ENCODE assay signal across 9 cellular contexts in the genomic region with DNA sequence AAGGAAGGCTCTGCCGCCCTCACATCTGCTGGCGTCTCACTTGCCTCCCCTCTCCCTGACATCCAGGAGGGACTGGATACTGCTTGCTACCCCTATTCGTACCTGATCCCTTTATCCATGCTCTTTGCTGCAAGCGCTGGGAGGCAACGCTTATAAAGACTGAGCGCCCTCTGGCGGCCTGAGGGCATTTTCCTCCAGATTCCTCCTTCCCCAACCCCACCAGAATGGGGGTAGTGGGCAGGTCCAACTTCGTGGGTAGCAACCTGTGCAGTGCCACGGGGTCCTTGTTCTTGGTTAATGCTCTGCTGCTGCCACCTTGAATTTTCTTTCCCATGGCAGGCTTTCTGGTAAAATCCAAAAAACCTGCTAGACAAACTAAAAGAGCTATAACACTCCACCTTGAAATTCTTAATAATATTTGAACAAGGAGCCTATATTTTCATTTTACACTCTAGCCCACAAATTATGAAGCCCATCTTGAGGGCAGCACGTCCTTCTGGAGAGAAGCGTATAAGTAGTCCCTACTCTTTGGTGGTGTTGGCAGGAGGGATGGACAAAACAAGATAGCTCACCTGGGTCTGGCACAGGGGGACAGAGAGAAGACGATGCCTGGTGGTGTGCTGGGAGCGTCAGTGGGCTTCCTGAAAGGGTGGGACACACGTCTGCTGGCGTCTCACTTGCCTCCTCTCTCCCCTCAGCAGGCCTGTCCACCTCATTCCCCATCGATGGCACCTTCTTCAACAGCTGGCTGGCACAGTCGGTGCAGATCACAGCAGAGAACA. TPM values are rescaled to one million over a fixed set of nuclear protein-coding genes. Genes with fewer than 3 reads are reported as not detected.
DNase-seq lines count a peak whose midpoint lies in the region; ATAC-seq, FAIRE-seq and TF ChIP-seq lines count a peak whose summit lies in the region.
"Had no signal": no experiment of that assay in that cellular context is flagged by ENCODE, and none has a peak within 500 bp of the region (broad histone marks: within the 10 kb centered on the region; RNA-seq: fewer than 3 reads in every experiment).

No MANE protein-coding gene starts in this region.

- no peaks in the 10 kb centered on the region for H3K9me3 Mint-ChIP-seq in activated naive CD8-positive, alpha-beta T cell treated with anti-CD3 and anti-CD28 coated beads for 36 hours

- peak overlapping the region; percentile 42 for H3K27ac Mint-ChIP-seq in activated naive CD8-positive, alpha-beta T cell treated with anti-CD3 and anti-CD28 coated beads for 36 hours

- H3K4me3 ChIP-seq in GM12864 (ENCODE audit: low read depth, low read length) (no peak overlapping the region), heart left ventricle (no peak overlapping the region), psoas muscle (no peak overlapping the region), aorta (ENCODE audit: low read length in 2 of 2) (no peak overlapping the region)

- no peak overlapping the region for H3K4me3 Mint-ChIP-seq in activated naive CD8-positive, alpha-beta T cell treated with anti-CD3 and anti-CD28 coated beads for 36 hours

- DNase-seq in GM12864 (ENCODE audit: low read depth) = no peak
- DNase-seq in NCI-H1092 treated with DMSO at 0.1 percent for 48 hours (lab: John Stamatoyannopoulos, UW) = peak; percentile 70
- peak; percentile 47 to 73 for DNase-seq in SW 1271 (lab: John Stamatoyannopoulos, UW)
- peak; percentile 70 for DNase-seq in activated naive CD8-positive, alpha-beta T cell treated with anti-CD3 and anti-CD28 coated beads for 36 hours
- DNase-seq in heart left ventricle = peak; percentile 71 to 89 (median 77)
- peak; percentile 83 to 90 for DNase-seq in psoas muscle
- DNase-seq in aorta = peak; percentile 88 to 96
- no peak for DNase-seq in H54 (ENCODE audit: insufficient read length, low spot score)

- H3K27me3 Mint-ChIP-seq in activated naive CD8-positive, alpha-beta T cell treated with anti-CD3 and anti-CD28 coated beads for 36 hours = no peaks in the 10 kb centered on the region

- no peak for TF ChIP-seq POLR2A in heart left ventricle (IDR thresholded peaks at IDR 0.05)
- TF ChIP-seq POLR2A in H54 (IDR thresholded peaks at IDR 0.05; ENCODE audit: low read depth, low read length) = no peak

- 36 to 52% (median 41%) methylated on average over 13 to 17 of the region's 17 CpGs for WGBS in heart left ventricle, 4 donors
- WGBS in psoas muscle, 3 donors = 39 to 41% (median 40%) methylated on average over 17 of the region's 17 CpGs
- 35 to 36% methylated on average over 17 of the region's 17 CpGs for WGBS in aorta, 2 donors

- H3K4me1 ChIP-seq in heart left ventricle (peaks cover 0 to 55% (median 33%) of the 10 kb centered on the region in 12 donors), psoas muscle (peaks cover 32% of the 10 kb centered on the region), aorta (ENCODE audit: control insufficient read depth in 1 of 2, insufficient read depth in 2 of 2, low read length in 2 of 2) (no peaks in the 10 kb centered on the region)

- peaks cover 9% of the 10 kb centered on the region for H3K4me1 Mint-ChIP-seq in activated naive CD8-positive, alpha-beta T cell treated with anti-CD3 and anti-CD28 coated beads for 36 hours

- peaks cover 0 to 77% (median 69%) of the 10 kb centered on the region in 9 donors for H3K36me3 ChIP-seq in heart left ventricle
- peaks cover 0 to 59% of the 10 kb centered on the region in 2 donors for H3K36me3 ChIP-seq in psoas muscle (ENCODE audit: insufficient read depth in 1 of 2, low read depth in 1 of 2)
- H3K36me3 ChIP-seq in aorta (ENCODE audit: control insufficient read depth in 1 of 2, insufficient read depth in 2 of 2, low read length in 1 of 2) = peaks cover 0 to 18% of the 10 kb centered on the region in 2 donors

- ATAC-seq in heart left ventricle (peak in 3 of 4 donors; percentile 30 to 53 (median 51)), psoas muscle (peak; percentile 62 to 71 (median 66)), aorta (ENCODE audit: low FRiP score) (peak; percentile 74)

- peak; percentile 84 for TF ChIP-seq CTCF in GM12864 (IDR thresholded peaks at IDR 0.05; ENCODE audit: low read depth, low read length, missing control alignments)
- peak; percentile 73 to 89 (median 84) for TF ChIP-seq CTCF in heart left ventricle (IDR thresholded peaks at IDR 0.05)
- TF ChIP-seq CTCF in psoas muscle (IDR thresholded peaks at IDR 0.05) = peak; percentile 83

- H3K9me3 ChIP-seq in heart left ventricle (no peaks in the 10 kb centered on the region), psoas muscle (no peaks in the 10 kb centered on the region), aorta (ENCODE audit: control insufficient read depth, low read length) (no peaks in the 10 kb centered on the region)

- intact Hi-C loops in heart left ventricle (cut with DNase I) (loop anchor here (1.0 to 5.0 kb wide), 5 partner anchors 51 to 206 kb away; a partner anchor contains a TSS), psoas muscle (cut with DNase I) (loop anchor here (2.0 to 10.0 kb wide), 5 partner anchors 41 to 275 kb away; a partner anchor contains a TSS), aorta (cut with DNase I) (loop anchor here (2.0 to 5.0 kb wide), 4 partner anchors 51 to 167 kb away; a partner anchor contains a TSS)

- H3K36me3 Mint-ChIP-seq in activated naive CD8-positive, alpha-beta T cell treated with anti-CD3 and anti-CD28 coated beads for 36 hours = peaks cover 5% of the 10 kb centered on the region

- FAIRE-seq in H54 (lab: Jason Lieb, UNC) = no peak
- FAIRE-seq: islet of Langerhans had no signal

- peak overlapping the region in 2 of 12 donors; percentile 20 to 30 for H3K27ac ChIP-seq in heart left ventricle
- no peak overlapping the region for H3K27ac ChIP-seq in psoas muscle
- no peak overlapping the region for H3K27ac ChIP-seq in aorta (ENCODE audit: low read depth in 1 of 2, low read length in 2 of 2)

- H3K27me3 ChIP-seq in heart left ventricle (no peaks in the 10 kb centered on the region), psoas muscle (ENCODE audit: insufficient read depth in 3 of 3, low read length in 2 of 3) (no peaks in the 10 kb centered on the region), aorta (ENCODE audit: control insufficient read depth in 1 of 2, insufficient read depth in 2 of 2, low read length in 1 of 2) (no peaks in the 10 kb centered on the region)

RNA-seq across cellular contexts. Expression of a gene that starts 52.5 kb away (rescaled TPM):
- total RNA-seq in activated naive CD8-positive, alpha-beta T cell treated with anti-CD3 and anti-CD28 coated beads for 36 hours = 10 to 100 TPM; 80.2 to 80.3 TPM
- total RNA-seq in heart left ventricle = 10 to 100 TPM; 22.8 to 54.8 (median 33.9) TPM
- polyA plus RNA-seq in heart left ventricle = 10 to 100 TPM in 1 of 2 donors, 1 to 10 TPM in 1; 8.3 to 17.1 TPM
- total RNA-seq in psoas muscle = 10 to 100 TPM in 3 of 4 donors, 1 to 10 TPM in 1; 10.0 to 15.1 (median 14.4) TPM
- polyA plus RNA-seq in psoas muscle = 10 to 100 TPM in 1 of 3 donors, 1 to 10 TPM in 2; 5.0 to 10.1 (median 6.0) TPM
- 10 to 100 TPM; 39.8 to 60.3 TPM for total RNA-seq in aorta
- 10 to 100 TPM in 1 of 2 donors, 1 to 10 TPM in 1; 6.1 to 11.7 TPM for polyA plus RNA-seq in aorta

RNA-seq across cellular contexts. Expression of a gene that starts 54.6 kb away (rescaled TPM):
- 10 to 100 TPM; 50.0 to 54.2 TPM for total RNA-seq in activated naive CD8-positive, alpha-beta T cell treated with anti-CD3 and anti-CD28 coated beads for 36 hours
- total RNA-seq in heart left ventricle (100 to 1,000 TPM in 2 of 9 donors, 10 to 100 TPM in 7; 36.9 to 113 (median 88.0) TPM), psoas muscle (100 to 1,000 TPM; 161 to 238 (median 206) TPM), aorta (10 to 100 TPM; 48.0 to 64.9 TPM)
- polyA plus RNA-seq in heart left ventricle (10 to 100 TPM; 33.9 to 62.4 TPM), psoas muscle (100 to 1,000 TPM; 116 to 188 (median 126) TPM), aorta (10 to 100 TPM; 27.2 to 28.2 TPM)

Comparison
In these comparisons a context has a peak if more than half of its experiments do, and no peak if none do; other contexts are left out.
1. DNase-seq: peak in NCI-H1092 treated with DMSO at 0.1 percent for 48 hours (single experiment), SW 1271 (2 of 2), activated naive CD8-positive, alpha-beta T cell treated with anti-CD3 and anti-CD28 coated beads for 36 hours (single experiment), heart left ventricle (5 of 5), psoas muscle (2 of 2) and aorta (2 of 2); none in GM12864 (single experiment) and H54 (single experiment).
2. Peak in every context shown above with its lines, with median percentiles within 50 percentile points of each other: CTCF ChIP-seq and ATAC-seq.